1 cellular context compared by ENCODE assay signal in genomic region chr2:45938649-45939511, GRCh38.
TF ChIP-seq lines count a peak whose summit lies in the region.

No MANE protein-coding gene starts in this region.

TF ChIP-seq in HepG2, 621 proteins besides CTCF, POLR2A, EP300 and RAD21 (continued from another document and continues in another):
- TF ChIP-seq AHDC1 (CRISPR knock-in tag; IDR thresholded peaks at IDR 0.05; ENCODE audit: borderline replicate concordance): 0 out of 2 replicates have a peak, but pooled peaks have one; percentile 6
- TF ChIP-seq JUNB (CRISPR knock-in tag; IDR thresholded peaks at IDR 0.05; ENCODE audit: borderline replicate concordance): peak; percentile 83; the same call in 1 of the 2 replicates
- TF ChIP-seq ZNF703 (CRISPR knock-in tag; IDR thresholded peaks at IDR 0.05; ENCODE audit: borderline replicate concordance): no peak
- no peak for TF ChIP-seq CERS6 (CRISPR knock-in tag; IDR thresholded peaks at IDR 0.05)
- TF ChIP-seq ZNF101 (CRISPR knock-in tag; IDR thresholded peaks at IDR 0.05; ENCODE audit: borderline replicate concordance, low read depth): no peak
- 0 out of 2 replicates have a peak, but pooled peaks have one; percentile 39 for TF ChIP-seq ZNF605 (CRISPR knock-in tag; IDR thresholded peaks at IDR 0.05)
- TF ChIP-seq SALL1 (CRISPR knock-in tag; IDR thresholded peaks at IDR 0.05): peak; percentile 13; the same call in 1 of the 2 replicates
- 0 out of 2 replicates have a peak, but pooled peaks have one; percentile 22 for TF ChIP-seq HDAC1 (CRISPR knock-in tag; IDR thresholded peaks at IDR 0.05)
- no peak for TF ChIP-seq CC2D1A (CRISPR knock-in tag; IDR thresholded peaks at IDR 0.05)
- TF ChIP-seq ZKSCAN1 (IDR thresholded peaks at IDR 0.05; ENCODE audit: low read length): 0 out of 2 replicates have a peak, but pooled peaks have one; percentile 2
- peak; percentile 72 for TF ChIP-seq MAFF (IDR thresholded peaks at IDR 0.05; ENCODE audit: low read depth, low read length)
- TF ChIP-seq ZFAT (CRISPR knock-in tag; conservative IDR thresholded peaks at IDR 0.05): no peak
- TF ChIP-seq ARID5B (CRISPR knock-in tag; IDR thresholded peaks at IDR 0.05): peak; percentile 79
- peak; percentile 86 for TF ChIP-seq FOSL1 (CRISPR knock-in tag; IDR thresholded peaks at IDR 0.05; ENCODE audit: borderline replicate concordance)
- no peak for TF ChIP-seq ZBTB25 (CRISPR knock-in tag; IDR thresholded peaks at IDR 0.05)
- peak; percentile 96 for TF ChIP-seq ATF3 (CRISPR knock-in tag; IDR thresholded peaks at IDR 0.05)
- no peak for TF ChIP-seq ZBED4 (CRISPR knock-in tag; IDR thresholded peaks at IDR 0.05; ENCODE audit: borderline replicate concordance)
- TF ChIP-seq JUND (CRISPR knock-in tag; IDR thresholded peaks at IDR 0.05): peak; percentile 91
- TF ChIP-seq MAX (IDR thresholded peaks at IDR 0.05): 0 out of 2 replicates have a peak, but pooled peaks have one; percentile 27
- no peak for TF ChIP-seq ZNF513 (CRISPR knock-in tag; conservative IDR thresholded peaks at IDR 0.05)
- TF ChIP-seq THRA (CRISPR knock-in tag; IDR thresholded peaks at IDR 0.05; ENCODE audit: borderline replicate concordance): peak; percentile 96
- no peak for TF ChIP-seq CHD4 (IDR thresholded peaks at IDR 0.05; ENCODE audit: borderline replicate concordance, low read length)
- TF ChIP-seq JUN (CRISPR knock-in tag; IDR thresholded peaks at IDR 0.05): 0 out of 2 replicates have a peak, but pooled peaks have one; percentile 37
- TF ChIP-seq FOXO4 (CRISPR knock-in tag; conservative IDR thresholded peaks at IDR 0.05): 0 out of 2 replicates have a peak, but pooled peaks have one; percentile 25
- TF ChIP-seq RXRA (CRISPR knock-in tag; IDR thresholded peaks at IDR 0.05): peak; percentile 83; the same call in 1 of the 2 replicates
- TF ChIP-seq FOXA1 (IDR thresholded peaks at IDR 0.05): no peak
- peak; percentile 47 for TF ChIP-seq FOXA1 (CRISPR knock-in tag; IDR thresholded peaks at IDR 0.05)
- no peak for TF ChIP-seq HDAC2 (CRISPR knock-in tag; IDR thresholded peaks at IDR 0.05)
- TF ChIP-seq MIER2 (CRISPR knock-in tag; IDR thresholded peaks at IDR 0.05): 0 out of 2 replicates have a peak, but pooled peaks have one; percentile 10
- no peak for TF ChIP-seq LCORL (IDR thresholded peaks at IDR 0.05)
- peak; percentile 52 for TF ChIP-seq LCORL (CRISPR knock-in tag; IDR thresholded peaks at IDR 0.05)
- TF ChIP-seq BHLHE40 (IDR thresholded peaks at IDR 0.05; ENCODE audit: low read length): no peak
